Comparison of ENCODE assay signal across 25 cellular contexts in the genomic region with DNA sequence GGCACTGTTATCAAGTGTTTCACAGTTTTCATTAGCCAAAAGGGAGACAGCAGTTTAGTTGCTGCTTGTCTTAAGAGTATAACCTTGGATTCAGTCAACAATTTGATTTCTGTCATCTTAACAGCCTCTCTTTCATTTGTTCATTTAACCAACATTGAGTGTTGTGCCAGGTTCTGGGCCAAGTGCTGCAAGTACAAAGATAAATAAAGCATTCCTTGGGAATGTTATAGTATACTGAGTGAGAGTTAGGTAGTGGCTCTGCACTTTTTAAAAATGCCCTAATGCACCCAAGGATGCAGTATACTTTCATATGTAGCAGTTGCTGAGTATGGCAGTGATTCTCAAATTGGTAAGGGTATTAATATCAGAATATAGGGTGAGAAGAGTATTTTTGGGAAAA. TPM values are rescaled to one million over a fixed set of nuclear protein-coding genes. Genes with fewer than 3 reads are reported as not detected.
DNase-seq lines count a peak whose midpoint lies in the region; ATAC-seq and TF ChIP-seq lines count a peak whose summit lies in the region.
"Had no signal": no experiment of that assay in that cellular context is flagged by ENCODE, and none has a peak within 500 bp of the region (broad histone marks: within the 10 kb centered on the region; RNA-seq: fewer than 3 reads in every experiment).

No MANE protein-coding gene starts in this region.

- intact Hi-C loops in activated T-helper 1 cell treated with anti-CD3 and anti-CD28 coated beads, Interleukin-12 subunit alpha, Interleukin-12 subunit beta, Interleukin-2, Interleukin-4 antibody, amounts not matched to agents 30 ng/mL and 10 ng/mL and 1 ng/mL, durations not matched to agents 14 hours and 24 hours and 36 hours (cut with micrococcal nuclease) = loop anchor here (2.0 kb wide), 1 partner anchor 16 kb away; the partner anchor contains the start of genes APAF1 and IKBIP
- intact Hi-C loops in upper lobe of right lung (cut with DNase I) = no loop called here

- no peak for ATAC-seq in activated T-cell treated with anti-CD3 and anti-CD28 coated beads, Interleukin-2, amount 50 U/mL, for 4 hours
- ATAC-seq in memory B cell (ENCODE audit: low read depth) (no peak), upper lobe of right lung (peak; percentile 45), GM21825 (IDR thresholded peaks at IDR 0.05; ENCODE audit: unreplicated experiment) (no peak)
- ATAC-seq: A549, GM12878 had no signal

- H3K27ac ChIP-seq in upper lobe of right lung = no peak overlapping the region
- H3K27ac ChIP-seq: A549; BLaER1 treated with 17β-estradiol and CSF1 and Interleukin-3, amounts not matched to agents 10 nM and 100 nM; GM23248 had no signal

- DNase-seq in activated T-cell treated with anti-CD3 and anti-CD28 coated beads, Interleukin-2, amount 50 U/mL, for 24 hours = no peak
- DNase-seq in activated T-cell treated with anti-CD3 and anti-CD28 coated beads, Interleukin-2, amount 50 U/mL, for 4 hours = no peak
- DNase-seq in activated T-helper 1 cell treated with anti-CD3 and anti-CD28 coated beads, Interleukin-12 subunit alpha, Interleukin-12 subunit beta, Interleukin-2, Interleukin-4 antibody, amounts not matched to agents 30 ng/mL and 10 ng/mL and 1 ng/mL, durations not matched to agents 14 hours and 24 hours and 36 hours (ENCODE audit: low spot score) = no peak
- DNase-seq in memory B cell (ENCODE audit: low spot score in 2 of 2) (no peak), upper lobe of right lung (no peak), DMS153 treated with DMSO at 0.1 percent for 48 hours (lab: John Stamatoyannopoulos, UW; ENCODE audit: unreplicated experiment) (no peak), amygdala (lab: John Stamatoyannopoulos, UW) (no peak)
- DNase-seq: 8988T; ACHN; AML-193; BE2C; Caco-2; CD4-positive, alpha-beta memory T cell; DMS153; DMS79; EL; GDM1; GM23248; H7; HCEC 1CT had no signal

- peak overlapping the region; percentile 38 for H3K27ac Mint-ChIP-seq in activated T-cell treated with anti-CD3 and anti-CD28 coated beads, Interleukin-2, amount 50 U/mL, for 24 hours
- peak overlapping the region; percentile 5 for H3K27ac Mint-ChIP-seq in activated T-helper 1 cell treated with anti-CD3 and anti-CD28 coated beads, Interleukin-12 subunit alpha, Interleukin-12 subunit beta, Interleukin-2, Interleukin-4 antibody, amounts not matched to agents 30 ng/mL and 10 ng/mL and 1 ng/mL, durations not matched to agents 14 hours and 24 hours and 36 hours
- peak overlapping the region; percentile 24 for H3K27ac Mint-ChIP-seq in memory B cell

- H3K27me3 ChIP-seq in upper lobe of right lung = no peaks in the 10 kb centered on the region
- H3K27me3 ChIP-seq: BE2C; BLaER1 treated with 17β-estradiol and CSF1 and Interleukin-3, amounts not matched to agents 10 nM and 100 nM had no signal

- H3K9me3 ChIP-seq in upper lobe of right lung = no peaks in the 10 kb centered on the region
- H3K9me3 ChIP-seq: A549; BE2C; BLaER1 treated with 17β-estradiol and CSF1 and Interleukin-3, amounts not matched to agents 10 nM and 100 nM; Caco-2 had no signal

- no peak for TF ChIP-seq CTCF in upper lobe of right lung (IDR thresholded peaks at IDR 0.05)

- no peaks in the 10 kb centered on the region for H3K27me3 Mint-ChIP-seq in activated T-cell treated with anti-CD3 and anti-CD28 coated beads, Interleukin-2, amount 50 U/mL, for 24 hours
- no peaks in the 10 kb centered on the region for H3K27me3 Mint-ChIP-seq in activated T-cell treated with anti-CD3 and anti-CD28 coated beads, Interleukin-2, amount 50 U/mL, for 4 hours (ENCODE audit: low read depth)
- no peaks in the 10 kb centered on the region for H3K27me3 Mint-ChIP-seq in activated T-helper 1 cell treated with anti-CD3 and anti-CD28 coated beads, Interleukin-12 subunit alpha, Interleukin-12 subunit beta, Interleukin-2, Interleukin-4 antibody, amounts not matched to agents 30 ng/mL and 10 ng/mL and 1 ng/mL, durations not matched to agents 14 hours and 24 hours and 36 hours (ENCODE audit: insufficient read depth)
- H3K27me3 Mint-ChIP-seq in memory B cell = no peaks in the 10 kb centered on the region
- H3K27me3 Mint-ChIP-seq: CD4-positive, alpha-beta memory T cell had no signal

- H3K4me1 ChIP-seq in upper lobe of right lung = no peaks in the 10 kb centered on the region
- H3K4me1 ChIP-seq: A549; BE2C; BLaER1 treated with 17β-estradiol and CSF1 and Interleukin-3, amounts not matched to agents 10 nM and 100 nM had no signal

- H3K4me1 Mint-ChIP-seq in activated T-cell treated with anti-CD3 and anti-CD28 coated beads, Interleukin-2, amount 50 U/mL, for 24 hours (ENCODE audit: low read depth) = peaks cover 15% of the 10 kb centered on the region
- H3K4me1 Mint-ChIP-seq in activated T-cell treated with anti-CD3 and anti-CD28 coated beads, Interleukin-2, amount 50 U/mL, for 4 hours (ENCODE audit: low read depth) = peaks cover 10% of the 10 kb centered on the region
- H3K4me1 Mint-ChIP-seq in activated T-helper 1 cell treated with anti-CD3 and anti-CD28 coated beads, Interleukin-12 subunit alpha, Interleukin-12 subunit beta, Interleukin-2, Interleukin-4 antibody, amounts not matched to agents 30 ng/mL and 10 ng/mL and 1 ng/mL, durations not matched to agents 14 hours and 24 hours and 36 hours (ENCODE audit: low read depth) = peaks cover 14% of the 10 kb centered on the region
- H3K4me1 Mint-ChIP-seq in memory B cell = peaks cover 10% of the 10 kb centered on the region

- H3K36me3 ChIP-seq in upper lobe of right lung = peaks cover 74% of the 10 kb centered on the region
- H3K36me3 ChIP-seq: BE2C had no signal

- no peak overlapping the region for H3K4me3 Mint-ChIP-seq in activated T-cell treated with anti-CD3 and anti-CD28 coated beads, Interleukin-2, amount 50 U/mL, for 24 hours
- no peak overlapping the region for H3K4me3 Mint-ChIP-seq in activated T-cell treated with anti-CD3 and anti-CD28 coated beads, Interleukin-2, amount 50 U/mL, for 4 hours
- H3K4me3 Mint-ChIP-seq in activated T-helper 1 cell treated with anti-CD3 and anti-CD28 coated beads, Interleukin-12 subunit alpha, Interleukin-12 subunit beta, Interleukin-2, Interleukin-4 antibody, amounts not matched to agents 30 ng/mL and 10 ng/mL and 1 ng/mL, durations not matched to agents 14 hours and 24 hours and 36 hours = no peak overlapping the region
- no peak overlapping the region for H3K4me3 Mint-ChIP-seq in memory B cell
- H3K4me3 Mint-ChIP-seq: CD14-positive monocyte; CD4-positive, alpha-beta memory T cell had no signal

- no peak overlapping the region for H3K4me3 ChIP-seq in upper lobe of right lung
- H3K4me3 ChIP-seq: A549; BLaER1 treated with 17β-estradiol and CSF1 and Interleukin-3, amounts not matched to agents 10 nM and 100 nM; GM12878; GM23248 had no signal

- H3K9me3 Mint-ChIP-seq in activated T-cell treated with anti-CD3 and anti-CD28 coated beads, Interleukin-2, amount 50 U/mL, for 24 hours = no peaks in the 10 kb centered on the region
- no peaks in the 10 kb centered on the region for H3K9me3 Mint-ChIP-seq in activated T-cell treated with anti-CD3 and anti-CD28 coated beads, Interleukin-2, amount 50 U/mL, for 4 hours
- no peaks in the 10 kb centered on the region for H3K9me3 Mint-ChIP-seq in activated T-helper 1 cell treated with anti-CD3 and anti-CD28 coated beads, Interleukin-12 subunit alpha, Interleukin-12 subunit beta, Interleukin-2, Interleukin-4 antibody, amounts not matched to agents 30 ng/mL and 10 ng/mL and 1 ng/mL, durations not matched to agents 14 hours and 24 hours and 36 hours
- H3K9me3 Mint-ChIP-seq in memory B cell = no peaks in the 10 kb centered on the region
- H3K9me3 Mint-ChIP-seq: CD14-positive monocyte; CD4-positive, alpha-beta memory T cell had no signal

- H3K36me3 Mint-ChIP-seq in activated T-cell treated with anti-CD3 and anti-CD28 coated beads, Interleukin-2, amount 50 U/mL, for 24 hours (ENCODE audit: low read depth) = peaks cover 66% of the 10 kb centered on the region
- peaks cover 23% of the 10 kb centered on the region for H3K36me3 Mint-ChIP-seq in activated T-cell treated with anti-CD3 and anti-CD28 coated beads, Interleukin-2, amount 50 U/mL, for 4 hours (ENCODE audit: insufficient read depth)
- H3K36me3 Mint-ChIP-seq in activated T-helper 1 cell treated with anti-CD3 and anti-CD28 coated beads, Interleukin-12 subunit alpha, Interleukin-12 subunit beta, Interleukin-2, Interleukin-4 antibody, amounts not matched to agents 30 ng/mL and 10 ng/mL and 1 ng/mL, durations not matched to agents 14 hours and 24 hours and 36 hours (ENCODE audit: low read depth) = peaks cover 26% of the 10 kb centered on the region
- H3K36me3 Mint-ChIP-seq in memory B cell = peaks cover 26% of the 10 kb centered on the region

RNA-seq across cellular contexts. Expression of gene APAF1, which starts 15.4 kb away (rescaled TPM):
- total RNA-seq in activated T-cell treated with anti-CD3 and anti-CD28 coated beads, Interleukin-2, amount 50 U/mL, for 4 hours = 1 to 10 TPM; 4.8 to 9.2 (median 6.6) TPM
- total RNA-seq in activated T-helper 1 cell treated with anti-CD3 and anti-CD28 coated beads, Interleukin-12 subunit alpha, Interleukin-12 subunit beta, Interleukin-2, Interleukin-4 antibody, amounts not matched to agents 30 ng/mL and 10 ng/mL and 1 ng/mL, durations not matched to agents 14 hours and 24 hours and 36 hours = 21.2 and 23.9 TPM in 2 replicates
- 23.4 TPM for total RNA-seq in upper lobe of right lung

RNA-seq across cellular contexts. Expression of gene IKBIP, which starts 15.9 kb away (rescaled TPM):
- 10 to 100 TPM; 12.0 to 14.5 (median 12.6) TPM for total RNA-seq in activated T-cell treated with anti-CD3 and anti-CD28 coated beads, Interleukin-2, amount 50 U/mL, for 4 hours
- total RNA-seq in activated T-helper 1 cell treated with anti-CD3 and anti-CD28 coated beads, Interleukin-12 subunit alpha, Interleukin-12 subunit beta, Interleukin-2, Interleukin-4 antibody, amounts not matched to agents 30 ng/mL and 10 ng/mL and 1 ng/mL, durations not matched to agents 14 hours and 24 hours and 36 hours = 35.5 and 36.5 TPM in 2 replicates
- 15.2 TPM for total RNA-seq in upper lobe of right lung
